Comparison of ENCODE assay signal across 8 cellular contexts in genomic region chr3:20185364-20185732, GRCh38. TPM values are rescaled to one million over a fixed set of nuclear protein-coding genes. Genes with fewer than 3 reads are reported as not detected.
A peak's percentile ranks its signal among the peaks of the same experiment; 100 is the strongest.
DNase-seq lines count a peak whose midpoint lies in the region; ATAC-seq and TF ChIP-seq lines count a peak whose summit lies in the region.

No MANE protein-coding gene starts in this region.

- H3K79me2 ChIP-seq in OCI-LY7 (ENCODE audit: insufficient read depth, low read depth, low read length) (peaks cover 33% of the 10 kb centered on the region), osteoblast (ENCODE audit: insufficient read depth, low read length) (peaks cover 17% of the 10 kb centered on the region)

- H3K36me3 ChIP-seq in OCI-LY7 (ENCODE audit: insufficient read depth, low read length): peaks cover 35% of the 10 kb centered on the region
- no peaks in the 10 kb centered on the region for H3K36me3 ChIP-seq in endocrine pancreas (ENCODE audit: control insufficient read depth, insufficient read depth, low read length)
- no peaks in the 10 kb centered on the region for H3K36me3 ChIP-seq in osteoblast (ENCODE audit: insufficient read depth, low read length)

- intact Hi-C loops in OCI-LY7 (cut with micrococcal nuclease; ENCODE audit: unreplicated experiment): loop anchor here (5.0 to 10.0 kb wide), 4 partner anchors 643 to 1441 kb away; partner anchors contain the start of gene KCNH8

- H3K9ac ChIP-seq in endocrine pancreas (ENCODE audit: control insufficient read depth, insufficient read depth, low read length): no peak overlapping the region

- TSS peak; percentile 78 for BruUV-seq in OCI-LY7 (replicated peaks; lab: Mats Ljungman, UMichigan)

- TF ChIP-seq CTCF in OCI-LY7 (conservative IDR thresholded peaks at IDR 0.05; ENCODE audit: low read length): no peak
- no peak for TF ChIP-seq CTCF in osteoblast (IDR thresholded peaks at IDR 0.05; ENCODE audit: extremely low read depth, low read depth, low read length)

- H3K9me2 ChIP-seq in OCI-LY7 (ENCODE audit: insufficient read depth, low read length): no peaks in the 10 kb centered on the region

- peak overlapping the region; percentile 93 for H3K27ac ChIP-seq in OCI-LY7 (ENCODE audit: low read depth, low read length, poor library complexity, severe bottlenecking)
- H3K27ac ChIP-seq in osteoblast (ENCODE audit: low read depth, low read length): peak overlapping the region; percentile 94

- no peak for ATAC-seq in HG03521 (IDR thresholded peaks at IDR 0.05; ENCODE audit: unreplicated experiment)

- CTCF ChIA-PET in HEK293T (lab: Yijun Ruan, JAX) (no interaction called here), OCI-LY7 (lab: Charles Lee; ENCODE audit: unreplicated experiment) (interaction anchor here (1.0 kb wide), 1 partner anchor 22 kb away, joined by 3 read pairs; no protein-coding TSS in a partner anchor)

- H3K4me3 ChIP-seq in OCI-LY7 (ENCODE audit: low read depth, low read length, poor library complexity, severe bottlenecking) (peak overlapping the region; percentile 87), endocrine pancreas (ENCODE audit: control insufficient read depth, insufficient read depth, low read length) (peak overlapping the region; percentile 0), osteoblast (ENCODE audit: insufficient read depth, low read length) (peak overlapping the region; percentile 90)

- H3K4me2 ChIP-seq in OCI-LY7 (ENCODE audit: low read length) (peak overlapping the region; percentile 89), osteoblast (ENCODE audit: insufficient read depth, low read length) (peak overlapping the region; percentile 94)

- no peaks in the 10 kb centered on the region for H3K9me3 ChIP-seq in OCI-LY7 (ENCODE audit: low read length)
- H3K9me3 ChIP-seq in endocrine pancreas (ENCODE audit: control insufficient read depth, low read length): no peaks in the 10 kb centered on the region
- no peaks in the 10 kb centered on the region for H3K9me3 ChIP-seq in osteoblast (ENCODE audit: low read depth, low read length)

- POLR2A ChIA-PET in HEK293T (lab: Yijun Ruan, JAX) (interaction anchor here (1.2 to 1.4 kb wide), 2 partner anchors 8 to 145 kb away, joined by 3 to 6 read pairs; partner anchors contain the start of gene KAT2B), OCI-LY7 (lab: Charles Lee) (interaction anchor here (0.8 to 4.2 kb wide), 18 partner anchors 8 to 1039 kb away, joined by 3 to 29 read pairs (median 5); partner anchors contain the start of gene KAT2B)

- peak overlapping the region; percentile 59 for H2AFZ ChIP-seq in OCI-LY7 (ENCODE audit: low read length)
- H2AFZ ChIP-seq in osteoblast (ENCODE audit: low read length): peak overlapping the region; percentile 99

- no peaks in the 10 kb centered on the region; the same call in 1 of the 2 replicates for H4K20me1 ChIP-seq in OCI-LY7 (ENCODE audit: insufficient read depth, low read length)
- no peaks in the 10 kb centered on the region for H4K20me1 ChIP-seq in osteoblast (ENCODE audit: insufficient read depth, low read length)

- H3K4me1 ChIP-seq in OCI-LY7 (ENCODE audit: insufficient read depth, low read length, poor library complexity, severe bottlenecking) (peaks cover 21% of the 10 kb centered on the region), endocrine pancreas (ENCODE audit: control insufficient read depth, insufficient read depth, low read length) (no peaks in the 10 kb centered on the region), osteoblast (ENCODE audit: insufficient read depth, low read length) (peaks cover 11% of the 10 kb centered on the region)

- H3K27me3 ChIP-seq in endocrine pancreas (ENCODE audit: control insufficient read depth, insufficient read depth, low read length) (no peaks in the 10 kb centered on the region), osteoblast (ENCODE audit: insufficient read depth, low read length) (no peaks in the 10 kb centered on the region)

- peak; percentile 65 for DNase-seq in activated effector memory CD4-positive, alpha-beta T cell treated with anti-CD3 and anti-CD28 coated beads, Interleukin-2, amount 50 U/mL, for 16 hours
- DNase-seq in activated effector memory CD4-positive, alpha-beta T cell treated with Interleukin-2 at 50 U/mL for 16 hours: no peak
- DNase-seq in HEK293T (ENCODE audit: extremely low spot score): peak; percentile 20
- peak; percentile 45 for DNase-seq in OCI-LY7 (ENCODE audit: low spot score)
- DNase-seq in osteoblast (ENCODE audit: insufficient read length, low spot score, missing footprints): no peak
- no peak for DNase-seq in NCI-H1436 treated with DMSO at 0.1 percent for 48 hours (lab: John Stamatoyannopoulos, UW)

TF ChIP-seq in HEK293T, 16 proteins besides CTCF, POLR2A, EP300 and RAD21:
- TF ChIP-seq FOXK2 (IDR thresholded peaks at IDR 0.05): no peak
- no peak for TF ChIP-seq CTBP1 (IDR thresholded peaks at IDR 0.05; ENCODE audit: borderline replicate concordance)
- TF ChIP-seq ARNT (IDR thresholded peaks at IDR 0.05): no peak
- TF ChIP-seq FOXA1 (IDR thresholded peaks at IDR 0.05): no peak
- TF ChIP-seq FOXM1 (IDR thresholded peaks at IDR 0.05; ENCODE audit: borderline replicate concordance): no peak
- TF ChIP-seq TARDBP (IDR thresholded peaks at IDR 0.05): no peak
- TF ChIP-seq ELF4 (IDR thresholded peaks at IDR 0.05): no peak
- no peak for TF ChIP-seq NFRKB (IDR thresholded peaks at IDR 0.05)
- no peak for TF ChIP-seq BHLHE40 (IDR thresholded peaks at IDR 0.05; ENCODE audit: borderline replicate concordance)
- TF ChIP-seq HDGF (IDR thresholded peaks at IDR 0.05; ENCODE audit: borderline replicate concordance): no peak
- TF ChIP-seq SUZ12 (IDR thresholded peaks at IDR 0.05): no peak
- no peak for TF ChIP-seq L3MBTL2 (conservative IDR thresholded peaks at IDR 0.05)
- TF ChIP-seq ZNF384 (IDR thresholded peaks at IDR 0.05): no peak
- TF ChIP-seq LEF1 (IDR thresholded peaks at IDR 0.05; ENCODE audit: borderline replicate concordance): no peak

RNA-seq across cellular contexts. Expression of gene SGO1, which starts 0.7 kb away (rescaled TPM):
- total RNA-seq in OCI-LY7 (2014; rRNA removed; shearing (Covaris generic)): 21.4 and 27.6 TPM in 2 replicates
- total RNA-seq in OCI-LY7 (2022): 38.8 and 42.1 TPM in 2 replicates
- total RNA-seq in osteoblast: 0.36 and 0.88 TPM in 2 replicates

Comparison
In these comparisons a context has a peak if more than half of its experiments do, and no peak if none do; other contexts are left out.
1. DNase-seq: peak in activated effector memory CD4-positive, alpha-beta T cell treated with anti-CD3 and anti-CD28 coated beads, Interleukin-2, amount 50 U/mL, for 16 hours (single experiment), HEK293T (single experiment) and OCI-LY7 (single experiment); none in activated effector memory CD4-positive, alpha-beta T cell treated with Interleukin-2 at 50 U/mL for 16 hours (single experiment), osteoblast (single experiment) and NCI-H1436 treated with DMSO at 0.1 percent for 48 hours (single experiment).
2. H3K4me3 ChIP-seq: peak in every context shown above with its lines; median percentile 90 in osteoblast; 87 in OCI-LY7; 0 in endocrine pancreas.
3. RNA of gene SGO1, which starts 0.7 kb away (total RNA-seq): 21.4 to 42.1 TPM in OCI-LY7; 0.36 to 0.88 TPM in osteoblast; every median in the first group is over 10 times any median in the second.